ENCODE assay signal across 8 cellular contexts in the genomic region with DNA sequence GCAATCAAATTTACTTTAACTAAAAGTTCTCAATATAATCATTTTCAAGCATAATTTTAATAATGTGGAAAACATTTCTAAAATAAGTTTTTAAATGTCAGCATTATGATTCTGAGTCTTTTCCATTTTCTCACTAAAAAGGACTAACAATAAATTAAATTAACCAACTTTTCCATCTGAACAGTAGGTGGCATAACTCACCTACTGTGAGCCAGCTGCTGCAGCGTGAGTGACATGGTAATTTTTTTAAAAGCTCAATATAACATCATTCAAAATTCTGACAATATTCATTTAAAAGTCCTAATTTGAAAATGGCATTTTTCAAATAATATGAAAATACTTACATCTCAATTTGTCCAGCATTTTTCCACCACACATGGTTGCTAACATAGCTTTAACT.
DNase-seq lines count a peak whose midpoint lies in the region; ATAC-seq and TF ChIP-seq lines count a peak whose summit lies in the region.

No MANE protein-coding gene starts in this region.

- no peaks in the 10 kb centered on the region for H3K4me1 ChIP-seq in CD8-positive, alpha-beta T cell (ENCODE audit: insufficient read depth, low read length)
- no peaks in the 10 kb centered on the region for H3K4me1 ChIP-seq in testis

- H3K36me3 ChIP-seq in CD8-positive, alpha-beta T cell (ENCODE audit: insufficient read depth, low read length), result no peaks in the 10 kb centered on the region
- H3K36me3 ChIP-seq in testis (ENCODE audit: low read depth, missing control alignments), result no peaks in the 10 kb centered on the region

- H3K9me3 ChIP-seq in CD8-positive, alpha-beta T cell (ENCODE audit: low read length), result no peaks in the 10 kb centered on the region
- H3K9me3 ChIP-seq in testis, result no peaks in the 10 kb centered on the region

- no peaks in the 10 kb centered on the region for H3K9me3 Mint-ChIP-seq in CD8-positive, alpha-beta T cell
- H3K9me3 Mint-ChIP-seq in mesothelial cell of epicardium, result no peaks in the 10 kb centered on the region

- no peak overlapping the region for H3K27ac ChIP-seq in CD8-positive, alpha-beta T cell (ENCODE audit: low read depth, low read length)
- H3K27ac ChIP-seq in RWPE1, result no peak overlapping the region
- H3K27ac ChIP-seq in testis, result no peak overlapping the region

- ATAC-seq in CD8-positive, alpha-beta T cell, result peak; percentile 55
- ATAC-seq in HG02642 (IDR thresholded peaks at IDR 0.05; ENCODE audit: poor library complexity, unreplicated experiment), result no peak

- no peak for TF ChIP-seq POLR2A in testis (IDR thresholded peaks at IDR 0.05)

- POLR2A ChIA-PET in CD8-positive, alpha-beta T cell (lab: Charles Lee), result interaction anchor here (0.6 to 1.0 kb wide), 5 partner anchors 46 to 1671 kb away, joined by 3 to 5 read pairs (median 4); no protein-coding TSS in a partner anchor
- POLR2A ChIA-PET in RWPE1 (lab: Yijun Ruan, JAX; ENCODE audit: low non-redundant PET), result no interaction called here

- H3K27me3 ChIP-seq in CD8-positive, alpha-beta T cell (ENCODE audit: insufficient read depth, low read length), result no peaks in the 10 kb centered on the region
- H3K27me3 ChIP-seq in testis, result no peaks in the 10 kb centered on the region

- peak; percentile 72 for TF ChIP-seq CTCF in CD8-positive, alpha-beta T cell (IDR thresholded peaks at IDR 0.05)
- TF ChIP-seq CTCF in RWPE1 (conservative IDR thresholded peaks at IDR 0.05; ENCODE audit: low read depth) (peak; percentile 74), fibroblast of villous mesenchyme (IDR thresholded peaks at IDR 0.05; ENCODE audit: insufficient read depth, low read depth, low read length) (peak; percentile 52), testis (IDR thresholded peaks at IDR 0.05) (peak; percentile 44 to 65 (median 61)), mesothelial cell of epicardium (IDR thresholded peaks at IDR 0.05; ENCODE audit: unreplicated experiment) (no peak)

- H3K4me1 Mint-ChIP-seq in CD8-positive, alpha-beta T cell (ENCODE audit: low read depth), result peaks cover 2% of the 10 kb centered on the region
- H3K4me1 Mint-ChIP-seq in mesothelial cell of epicardium, result peaks cover 9% of the 10 kb centered on the region

- H3K4me3 ChIP-seq in CD8-positive, alpha-beta T cell (ENCODE audit: low read depth, low read length), result no peak overlapping the region
- H3K4me3 ChIP-seq in fibroblast of villous mesenchyme (ENCODE audit: low read depth, low read length) (no peak overlapping the region), testis (no peak overlapping the region)

- H3K36me3 Mint-ChIP-seq in CD8-positive, alpha-beta T cell, result peaks cover 2% of the 10 kb centered on the region
- no peaks in the 10 kb centered on the region for H3K36me3 Mint-ChIP-seq in mesothelial cell of epicardium

- intact Hi-C loops in CD8-positive, alpha-beta T cell (cut with DNase I, micrococcal nuclease), result loop anchor here (1.0 to 5.0 kb wide), 5 partner anchors 93 to 538 kb away; no protein-coding TSS in a partner anchor
- intact Hi-C loops in testis (cut with DNase I; ENCODE audit: low total_unique reads), result loop anchor here (10.0 kb wide), 1 partner anchor 58 kb away; no protein-coding TSS in a partner anchor

- H3K4me3 Mint-ChIP-seq in CD8-positive, alpha-beta T cell, result no peak overlapping the region
- no peak overlapping the region for H3K4me3 Mint-ChIP-seq in mesothelial cell of epicardium

- H3K27ac Mint-ChIP-seq in CD8-positive, alpha-beta T cell, result no peak overlapping the region
- no peak overlapping the region for H3K27ac Mint-ChIP-seq in mesothelial cell of epicardium

- 25 to 28% methylated on average over 1 of the region's 1 CpG for WGBS in testis, 2 donors

- CTCF ChIA-PET in CD8-positive, alpha-beta T cell (lab: Charles Lee), result interaction anchor here (0.6 to 8.9 kb wide), 30 partner anchors 8 to 957 kb away, joined by 3 to 163 read pairs (median 5); a partner anchor contains a TSS
- CTCF ChIA-PET in RWPE1 (lab: Yijun Ruan, JAX), result interaction anchor here (0.6 to 3.0 kb wide), 17 partner anchors 8 to 153 kb away, joined by 3 to 45 read pairs (median 3); a partner anchor contains a TSS

- DNase-seq in CD8-positive, alpha-beta T cell, result peak in 1 of 7 experiments; percentile 8
- DNase-seq in HCEC 1CT (peak; percentile 40), RWPE1 (ENCODE audit: low spot score) (peak; percentile 50), fibroblast of villous mesenchyme (ENCODE audit: low read depth) (peak; percentile 22), testis (no peak), NCI-H2107 (lab: John Stamatoyannopoulos, UW) (no peak), mesothelial cell of epicardium (ENCODE audit: low spot score in 2 of 2, unreplicated experiment in 2 of 2) (no peak)

- H3K27me3 Mint-ChIP-seq in CD8-positive, alpha-beta T cell (ENCODE audit: low read depth), result no peaks in the 10 kb centered on the region
- H3K27me3 Mint-ChIP-seq in mesothelial cell of epicardium (ENCODE audit: low read depth), result no peaks in the 10 kb centered on the region

Comparison
In these comparisons a context has a peak if more than half of its experiments do, and no peak if none do; other contexts are left out.
1. DNase-seq: peak in HCEC 1CT (single experiment), RWPE1 (single experiment) and fibroblast of villous mesenchyme (single experiment); none in testis (single experiment), NCI-H2107 (single experiment) and mesothelial cell of epicardium (0 of 2).